Comparison of ENCODE assay signal across 1 cellular context in the genomic region with DNA sequence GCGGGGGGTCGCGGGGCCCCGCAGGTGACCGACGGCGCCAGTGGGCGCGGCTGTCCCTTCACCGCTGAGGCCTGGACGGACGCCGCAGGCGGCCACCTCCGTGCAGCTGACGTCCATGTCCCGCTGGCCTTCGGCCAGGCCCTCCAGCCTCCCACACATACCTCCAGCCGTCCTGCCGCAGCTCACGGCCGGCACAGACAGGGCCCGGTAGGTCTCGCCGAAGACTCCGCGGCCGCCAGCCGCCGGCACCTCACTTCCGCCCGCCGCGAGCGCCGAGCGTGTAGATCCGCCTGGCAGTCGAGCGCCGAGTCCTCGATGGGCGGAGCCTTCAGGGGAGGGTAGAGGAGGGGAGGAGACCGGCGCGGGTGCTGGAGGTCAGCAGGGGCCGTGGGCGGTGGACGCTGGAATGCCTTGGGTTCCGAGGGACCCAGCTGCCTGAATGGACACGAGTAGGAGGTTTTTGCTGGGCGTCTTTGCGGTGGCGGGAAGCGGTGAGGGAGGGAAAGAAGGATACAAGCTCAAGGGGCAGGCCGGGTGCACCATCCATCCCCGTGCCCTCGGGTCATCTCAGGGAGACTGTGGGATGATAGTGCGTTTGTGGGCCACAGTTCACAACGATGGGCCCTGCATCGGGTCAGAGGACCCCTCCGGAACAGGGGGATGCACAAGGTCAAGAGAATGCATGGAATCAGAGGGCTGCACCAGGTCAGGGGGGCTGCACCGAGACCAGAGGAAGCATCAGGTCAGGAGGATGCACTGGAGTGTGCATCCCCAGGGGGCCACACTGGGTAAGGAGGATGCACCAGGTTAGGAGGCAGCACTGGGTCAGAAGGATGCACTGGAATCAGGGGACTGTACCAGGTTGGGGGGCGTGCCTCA.
TF ChIP-seq lines count a peak whose summit lies in the region.

A gene with protein sequence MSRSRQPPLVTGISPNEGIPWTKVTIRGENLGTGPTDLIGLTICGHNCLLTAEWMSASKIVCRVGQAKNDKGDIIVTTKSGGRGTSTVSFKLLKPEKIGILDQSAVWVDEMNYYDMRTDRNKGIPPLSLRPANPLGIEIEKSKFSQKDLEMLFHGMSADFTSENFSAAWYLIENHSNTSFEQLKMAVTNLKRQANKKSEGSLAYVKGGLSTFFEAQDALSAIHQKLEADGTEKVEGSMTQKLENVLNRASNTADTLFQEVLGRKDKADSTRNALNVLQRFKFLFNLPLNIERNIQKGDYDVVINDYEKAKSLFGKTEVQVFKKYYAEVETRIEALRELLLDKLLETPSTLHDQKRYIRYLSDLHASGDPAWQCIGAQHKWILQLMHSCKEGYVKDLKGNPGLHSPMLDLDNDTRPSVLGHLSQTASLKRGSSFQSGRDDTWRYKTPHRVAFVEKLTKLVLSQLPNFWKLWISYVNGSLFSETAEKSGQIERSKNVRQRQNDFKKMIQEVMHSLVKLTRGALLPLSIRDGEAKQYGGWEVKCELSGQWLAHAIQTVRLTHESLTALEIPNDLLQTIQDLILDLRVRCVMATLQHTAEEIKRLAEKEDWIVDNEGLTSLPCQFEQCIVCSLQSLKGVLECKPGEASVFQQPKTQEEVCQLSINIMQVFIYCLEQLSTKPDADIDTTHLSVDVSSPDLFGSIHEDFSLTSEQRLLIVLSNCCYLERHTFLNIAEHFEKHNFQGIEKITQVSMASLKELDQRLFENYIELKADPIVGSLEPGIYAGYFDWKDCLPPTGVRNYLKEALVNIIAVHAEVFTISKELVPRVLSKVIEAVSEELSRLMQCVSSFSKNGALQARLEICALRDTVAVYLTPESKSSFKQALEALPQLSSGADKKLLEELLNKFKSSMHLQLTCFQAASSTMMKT (minus strand): TSS at position 282 of the 879 bp plus-strand sequence. CDS start 55,321 bp downstream, outside the sequence.

TF ChIP-seq in HEK293, 187 proteins besides CTCF, POLR2A, EP300 and RAD21 (continued from another document and continues in another):
- TF ChIP-seq, protein P1, sequence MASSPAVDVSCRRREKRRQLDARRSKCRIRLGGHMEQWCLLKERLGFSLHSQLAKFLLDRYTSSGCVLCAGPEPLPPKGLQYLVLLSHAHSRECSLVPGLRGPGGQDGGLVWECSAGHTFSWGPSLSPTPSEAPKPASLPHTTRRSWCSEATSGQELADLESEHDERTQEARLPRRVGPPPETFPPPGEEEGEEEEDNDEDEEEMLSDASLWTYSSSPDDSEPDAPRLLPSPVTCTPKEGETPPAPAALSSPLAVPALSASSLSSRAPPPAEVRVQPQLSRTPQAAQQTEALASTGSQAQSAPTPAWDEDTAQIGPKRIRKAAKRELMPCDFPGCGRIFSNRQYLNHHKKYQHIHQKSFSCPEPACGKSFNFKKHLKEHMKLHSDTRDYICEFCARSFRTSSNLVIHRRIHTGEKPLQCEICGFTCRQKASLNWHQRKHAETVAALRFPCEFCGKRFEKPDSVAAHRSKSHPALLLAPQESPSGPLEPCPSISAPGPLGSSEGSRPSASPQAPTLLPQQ (tag by site-specific recombination; IDR thresholded peaks at IDR 0.05) = peak; percentile 67; the same call in 1 of the 2 replicates
- peak; percentile 83 for TF ChIP-seq ZIC2 (tag by site-specific recombination; IDR thresholded peaks at IDR 0.05)
- TF ChIP-seq ZNF624 (tag by site-specific recombination; IDR thresholded peaks at IDR 0.05) = no peak
- TF ChIP-seq KLF8 (tag by site-specific recombination; IDR thresholded peaks at IDR 0.05) = peak; percentile 96
- TF ChIP-seq GLI4 (tag by site-specific recombination; IDR thresholded peaks at IDR 0.05) = peak; percentile 81; the same call in 1 of the 2 replicates
- TF ChIP-seq ZNF335 (tag by site-specific recombination; conservative IDR thresholded peaks at IDR 0.05) = peak; percentile 82
- TF ChIP-seq KLF10 (tag by site-specific recombination; IDR thresholded peaks at IDR 0.05) = peak; percentile 66; the same call in 1 of the 2 replicates
- TF ChIP-seq ZNF114 (tag by site-specific recombination; IDR thresholded peaks at IDR 0.05) = no peak
- TF ChIP-seq WT1 (tag by site-specific recombination; IDR thresholded peaks at IDR 0.05) = peak; percentile 74
- no peak for TF ChIP-seq ZNF211 (tag by site-specific recombination; IDR thresholded peaks at IDR 0.05; ENCODE audit: low read depth)
- TF ChIP-seq EGR2 (tag by site-specific recombination; IDR thresholded peaks at IDR 0.05; ENCODE audit: low read depth) = peak; percentile 93
- TF ChIP-seq ZNF561 (tag by site-specific recombination; IDR thresholded peaks at IDR 0.05; ENCODE audit: borderline replicate concordance) = peak; percentile 83
- TF ChIP-seq, protein P2, sequence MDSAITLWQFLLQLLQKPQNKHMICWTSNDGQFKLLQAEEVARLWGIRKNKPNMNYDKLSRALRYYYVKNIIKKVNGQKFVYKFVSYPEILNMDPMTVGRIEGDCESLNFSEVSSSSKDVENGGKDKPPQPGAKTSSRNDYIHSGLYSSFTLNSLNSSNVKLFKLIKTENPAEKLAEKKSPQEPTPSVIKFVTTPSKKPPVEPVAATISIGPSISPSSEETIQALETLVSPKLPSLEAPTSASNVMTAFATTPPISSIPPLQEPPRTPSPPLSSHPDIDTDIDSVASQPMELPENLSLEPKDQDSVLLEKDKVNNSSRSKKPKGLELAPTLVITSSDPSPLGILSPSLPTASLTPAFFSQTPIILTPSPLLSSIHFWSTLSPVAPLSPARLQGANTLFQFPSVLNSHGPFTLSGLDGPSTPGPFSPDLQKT (IDR thresholded peaks at IDR 0.05; ENCODE audit: borderline replicate concordance, low read depth, low read length) = peak; percentile 91
- TF ChIP-seq ZNF366 (tag by site-specific recombination; conservative IDR thresholded peaks at IDR 0.05) = peak; percentile 86
- TF ChIP-seq ZNF341 (tag by site-specific recombination; IDR thresholded peaks at IDR 0.05; ENCODE audit: low read depth) = peak; percentile 15; the same call in 1 of the 2 replicates
- TF ChIP-seq, protein P3, sequence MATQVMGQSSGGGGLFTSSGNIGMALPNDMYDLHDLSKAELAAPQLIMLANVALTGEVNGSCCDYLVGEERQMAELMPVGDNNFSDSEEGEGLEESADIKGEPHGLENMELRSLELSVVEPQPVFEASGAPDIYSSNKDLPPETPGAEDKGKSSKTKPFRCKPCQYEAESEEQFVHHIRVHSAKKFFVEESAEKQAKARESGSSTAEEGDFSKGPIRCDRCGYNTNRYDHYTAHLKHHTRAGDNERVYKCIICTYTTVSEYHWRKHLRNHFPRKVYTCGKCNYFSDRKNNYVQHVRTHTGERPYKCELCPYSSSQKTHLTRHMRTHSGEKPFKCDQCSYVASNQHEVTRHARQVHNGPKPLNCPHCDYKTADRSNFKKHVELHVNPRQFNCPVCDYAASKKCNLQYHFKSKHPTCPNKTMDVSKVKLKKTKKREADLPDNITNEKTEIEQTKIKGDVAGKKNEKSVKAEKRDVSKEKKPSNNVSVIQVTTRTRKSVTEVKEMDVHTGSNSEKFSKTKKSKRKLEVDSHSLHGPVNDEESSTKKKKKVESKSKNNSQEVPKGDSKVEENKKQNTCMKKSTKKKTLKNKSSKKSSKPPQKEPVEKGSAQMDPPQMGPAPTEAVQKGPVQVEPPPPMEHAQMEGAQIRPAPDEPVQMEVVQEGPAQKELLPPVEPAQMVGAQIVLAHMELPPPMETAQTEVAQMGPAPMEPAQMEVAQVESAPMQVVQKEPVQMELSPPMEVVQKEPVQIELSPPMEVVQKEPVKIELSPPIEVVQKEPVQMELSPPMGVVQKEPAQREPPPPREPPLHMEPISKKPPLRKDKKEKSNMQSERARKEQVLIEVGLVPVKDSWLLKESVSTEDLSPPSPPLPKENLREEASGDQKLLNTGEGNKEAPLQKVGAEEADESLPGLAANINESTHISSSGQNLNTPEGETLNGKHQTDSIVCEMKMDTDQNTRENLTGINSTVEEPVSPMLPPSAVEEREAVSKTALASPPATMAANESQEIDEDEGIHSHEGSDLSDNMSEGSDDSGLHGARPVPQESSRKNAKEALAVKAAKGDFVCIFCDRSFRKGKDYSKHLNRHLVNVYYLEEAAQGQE (tag by site-specific recombination; IDR thresholded peaks at IDR 0.05) = 0 out of 2 replicates have a peak, but pooled peaks have one; percentile 44
- 0 out of 2 replicates have a peak, but pooled peaks have one; percentile 46 for TF ChIP-seq ZNF560 (tag by site-specific recombination; IDR thresholded peaks at IDR 0.05; ENCODE audit: borderline replicate concordance)
- TF ChIP-seq ZNF10 (tag by site-specific recombination; IDR thresholded peaks at IDR 0.05) = peak; percentile 81; the same call in 1 of the 2 replicates
- TF ChIP-seq, protein P4, sequence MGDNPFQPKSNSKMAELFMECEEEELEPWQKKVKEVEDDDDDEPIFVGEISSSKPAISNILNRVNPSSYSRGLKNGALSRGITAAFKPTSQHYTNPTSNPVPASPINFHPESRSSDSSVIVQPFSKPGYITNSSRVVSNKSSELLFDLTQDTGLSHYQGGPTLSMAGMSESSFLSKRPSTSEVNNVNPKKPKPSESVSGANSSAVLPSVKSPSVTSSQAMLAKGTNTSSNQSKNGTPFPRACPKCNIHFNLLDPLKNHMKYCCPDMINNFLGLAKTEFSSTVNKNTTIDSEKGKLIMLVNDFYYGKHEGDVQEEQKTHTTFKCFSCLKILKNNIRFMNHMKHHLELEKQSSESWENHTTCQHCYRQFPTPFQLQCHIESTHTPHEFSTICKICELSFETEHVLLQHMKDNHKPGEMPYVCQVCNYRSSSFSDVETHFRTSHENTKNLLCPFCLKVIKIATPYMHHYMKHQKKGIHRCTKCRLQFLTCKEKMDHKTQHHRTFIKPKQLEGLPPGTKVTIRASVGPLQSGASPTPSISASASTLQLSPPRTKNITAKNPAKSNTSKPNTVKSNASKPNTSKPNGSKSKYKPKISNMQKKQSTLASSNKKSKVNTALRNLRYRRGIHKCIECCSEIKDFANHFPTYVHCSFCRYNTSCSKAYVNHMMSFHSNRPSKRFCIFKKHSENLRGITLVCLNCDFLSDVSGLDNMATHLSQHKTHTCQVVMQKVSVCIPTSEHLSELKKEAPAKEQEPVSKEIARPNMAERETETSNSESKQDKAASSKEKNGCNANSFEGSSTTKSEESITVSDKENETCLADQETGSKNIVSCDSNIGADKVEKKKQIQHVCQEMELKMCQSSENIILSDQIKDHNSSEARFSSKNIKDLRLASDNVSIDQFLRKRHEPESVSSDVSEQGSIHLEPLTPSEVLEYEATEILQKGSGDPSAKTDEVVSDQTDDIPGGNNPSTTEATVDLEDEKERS (tag by site-specific recombination; IDR thresholded peaks at IDR 0.05) = 0 out of 2 replicates have a peak, but pooled peaks have one; percentile 22
- TF ChIP-seq HOXA7 (CRISPR knock-in tag; IDR thresholded peaks at IDR 0.05; ENCODE audit: borderline replicate concordance) = no peak
- TF ChIP-seq ZNF24 (tag by site-specific recombination; IDR thresholded peaks at IDR 0.05) = peak; percentile 81; the same call in 1 of the 2 replicates
- peak; percentile 65 for TF ChIP-seq ZNF843 (tag by site-specific recombination; IDR thresholded peaks at IDR 0.05)
- TF ChIP-seq GLIS2 (tag by site-specific recombination; IDR thresholded peaks at IDR 0.05) = peak; percentile 63; the same call in 1 of the 2 replicates
- peak; percentile 70 for TF ChIP-seq SP2 (tag by site-specific recombination; IDR thresholded peaks at IDR 0.05)
- peak; percentile 89 for TF ChIP-seq ZNF324 (tag by site-specific recombination; IDR thresholded peaks at IDR 0.05)
- TF ChIP-seq GLIS1 (tag by site-specific recombination; IDR thresholded peaks at IDR 0.05) = peak; percentile 89
- peak; percentile 94 for TF ChIP-seq ZFHX2 (tag by site-specific recombination; conservative IDR thresholded peaks at IDR 0.05)
- TF ChIP-seq, protein P5, sequence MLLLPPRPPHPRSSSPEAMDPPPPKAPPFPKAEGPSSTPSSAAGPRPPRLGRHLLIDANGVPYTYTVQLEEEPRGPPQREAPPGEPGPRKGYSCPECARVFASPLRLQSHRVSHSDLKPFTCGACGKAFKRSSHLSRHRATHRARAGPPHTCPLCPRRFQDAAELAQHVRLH (tag by site-specific recombination; IDR thresholded peaks at IDR 0.05) = peak; percentile 83
- peak; percentile 39; the same call in 1 of the 2 replicates for TF ChIP-seq ZNF610 (tag by site-specific recombination; IDR thresholded peaks at IDR 0.05; ENCODE audit: borderline replicate concordance)
- 0 out of 2 replicates have a peak, but pooled peaks have one; percentile 51 for TF ChIP-seq BCL11A (tag by site-specific recombination; IDR thresholded peaks at IDR 0.05; ENCODE audit: low read depth)
- TF ChIP-seq KLF7 (tag by site-specific recombination; IDR thresholded peaks at IDR 0.05; ENCODE audit: borderline replicate concordance) = peak; percentile 95
- TF ChIP-seq, protein P6, sequence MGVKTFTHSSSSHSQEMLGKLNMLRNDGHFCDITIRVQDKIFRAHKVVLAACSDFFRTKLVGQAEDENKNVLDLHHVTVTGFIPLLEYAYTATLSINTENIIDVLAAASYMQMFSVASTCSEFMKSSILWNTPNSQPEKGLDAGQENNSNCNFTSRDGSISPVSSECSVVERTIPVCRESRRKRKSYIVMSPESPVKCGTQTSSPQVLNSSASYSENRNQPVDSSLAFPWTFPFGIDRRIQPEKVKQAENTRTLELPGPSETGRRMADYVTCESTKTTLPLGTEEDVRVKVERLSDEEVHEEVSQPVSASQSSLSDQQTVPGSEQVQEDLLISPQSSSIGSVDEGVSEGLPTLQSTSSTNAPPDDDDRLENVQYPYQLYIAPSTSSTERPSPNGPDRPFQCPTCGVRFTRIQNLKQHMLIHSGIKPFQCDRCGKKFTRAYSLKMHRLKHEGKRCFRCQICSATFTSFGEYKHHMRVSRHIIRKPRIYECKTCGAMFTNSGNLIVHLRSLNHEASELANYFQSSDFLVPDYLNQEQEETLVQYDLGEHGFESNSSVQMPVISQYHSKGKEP (tag by site-specific recombination; IDR thresholded peaks at IDR 0.05) = peak; percentile 6; the same call in 1 of the 2 replicates
